1 cellular context compared by ENCODE assay signal in genomic region chr16:67184453-67185002, GRCh38.
TF ChIP-seq lines count a peak whose summit lies in the region.

No MANE protein-coding gene starts in this region.

TF ChIP-seq in GM12878, 131 proteins besides CTCF, POLR2A, EP300 and RAD21:
- no peak for TF ChIP-seq PBX3 (IDR thresholded peaks at IDR 0.05; ENCODE audit: insufficient replicate concordance, low read depth, low read length)
- no peak for TF ChIP-seq ESRRA (IDR thresholded peaks at IDR 0.05; ENCODE audit: low read length)
- no peak for TF ChIP-seq WRNIP1 (IDR thresholded peaks at IDR 0.05; ENCODE audit: borderline replicate concordance, low read depth, low read length)
- no peak for TF ChIP-seq YBX1 (IDR thresholded peaks at IDR 0.05)
- TF ChIP-seq SRF (IDR thresholded peaks at IDR 0.05; ENCODE audit: low read depth in 2 of 2, low read length in 2 of 2), result no peak
- no peak for TF ChIP-seq HDAC2 (IDR thresholded peaks at IDR 0.05)
- TF ChIP-seq ZBED1 (IDR thresholded peaks at IDR 0.05; ENCODE audit: borderline replicate concordance), result no peak
- TF ChIP-seq GATAD2B (conservative IDR thresholded peaks at IDR 0.05; ENCODE audit: low read depth), result no peak
- no peak for TF ChIP-seq IRF5 (IDR thresholded peaks at IDR 0.05; ENCODE audit: borderline replicate concordance)
- TF ChIP-seq MYC (IDR thresholded peaks at IDR 0.05; ENCODE audit: insufficient read depth, insufficient read length, insufficient replicate concordance, low read length, severe bottlenecking), result no peak
- no peak for TF ChIP-seq BHLHE40 (IDR thresholded peaks at IDR 0.05; ENCODE audit: borderline replicate concordance in 1 of 2, low read depth in 2 of 2, low read length in 1 of 2)
- TF ChIP-seq POLR2AphosphoS2 (IDR thresholded peaks at IDR 0.05; ENCODE audit: low read depth, low read length), result no peak
- no peak for TF ChIP-seq POLR2AphosphoS5 (IDR thresholded peaks at IDR 0.05; ENCODE audit: low read length)
- no peak for TF ChIP-seq TCF3 (IDR thresholded peaks at IDR 0.05; ENCODE audit: borderline replicate concordance, insufficient read depth, low read depth, low read length)
- no peak for TF ChIP-seq JUND (IDR thresholded peaks at IDR 0.05; ENCODE audit: low read depth, low read length)
- TF ChIP-seq RCOR1 (conservative IDR thresholded peaks at IDR 0.05; ENCODE audit: low read depth, low read length), result no peak
- TF ChIP-seq RBBP5 (conservative IDR thresholded peaks at IDR 0.05), result no peak
- TF ChIP-seq PKNOX1 (IDR thresholded peaks at IDR 0.05), result no peak
